In genomic region chr6:107554326-107554725, GRCh38 we compare ENCODE assay signal across 23 cellular contexts.
"Had no signal": no experiment of that assay in that cellular context is flagged by ENCODE, and none has a peak within 500 bp of the region (broad histone marks: within the 10 kb centered on the region; RNA-seq: fewer than 3 reads in every experiment).

No MANE protein-coding gene starts in this region.

- H3K27ac ChIP-seq: SJSA1 had no signal

- H3K9ac ChIP-seq: SK-N-SH had no signal

- DNase-seq: IMR-90, Kasumi-1, KG1, MM.1S, NCI-H1092 treated with DMSO at 0.1 percent for 48 hours, NCI-H1436, NCI-H187, NCI-H2029, NCI-H2081 treated with DMSO at 0.1 percent for 48 hours, NCI-H2171, NCI-H226, NCI-H446, NCI-H510A, NCI-H524 treated with DMSO at 0.1 percent for 48 hours, NCI-H69, NCI-H774, Right ventricle myocardium superior, RPMI8226, SIG-M5, SK-N-SH, SW 1271 had no signal

- H3K36me3 ChIP-seq: SJSA1 had no signal

- H3K27me3 ChIP-seq: SJSA1 had no signal

- H3K9me3 ChIP-seq: SJSA1, SK-N-SH had no signal

- H3K4me3 ChIP-seq: SJSA1 had no signal

- ATAC-seq: HepG2 had no signal

- H3K4me2 ChIP-seq: SK-N-SH had no signal

- H3K4me1 ChIP-seq: SJSA1 had no signal
